Comparison of ENCODE assay signal across 26 cellular contexts in genomic region chrX:37863728-37864127, GRCh38. TPM values are rescaled to one million over a fixed set of nuclear protein-coding genes. Genes with fewer than 3 reads are reported as not detected.
"Had no signal": no experiment of that assay in that cellular context is flagged by ENCODE, and none has a peak within 500 bp of the region (broad histone marks: within the 10 kb centered on the region; RNA-seq: fewer than 3 reads in every experiment).

No MANE protein-coding gene starts in this region.

- H3K27me3 ChIP-seq: MG63, SJCRH30 had no signal

- ATAC-seq: activated CD4-positive, alpha-beta T cell treated with anti-CD3 and anti-CD28 coated beads for 36 hours; activated CD8-positive, alpha-beta T cell treated with anti-CD3 and anti-CD28 coated beads, Interleukin-2, amount 10 ng/mL, durations not matched to agents 7 days and 5 days; Panc1; Right ventricle myocardium inferior had no signal

- H3K4me3 ChIP-seq: breast epithelium, MG63, SJCRH30 had no signal

- DNase-seq: activated CD4-positive, alpha-beta T cell treated with anti-CD3 and anti-CD28 coated beads for 36 hours; activated CD8-positive, alpha-beta memory T cell treated with anti-CD3 and anti-CD28 coated beads, Interleukin-2, amount 50 U/mL, for 48 hours; activated CD8-positive, alpha-beta T cell treated with anti-CD3 and anti-CD28 coated beads, Interleukin-2, amount 10 ng/mL, durations not matched to agents 7 days and 5 days; activated effector memory CD4-positive, alpha-beta T cell treated with Interleukin-2 at 50 U/mL for 16 hours; activated naive CD4-positive, alpha-beta T cell; activated T-cell treated with anti-CD3 and anti-CD28 coated beads, Interleukin-2, amount 50 U/mL, for 1 hour; aorta; caudate nucleus; MG63; MV-4-11; NCI-H1092 treated with DMSO at 0.1 percent for 48 hours; NCI-H1417 treated with DMSO at 0.1 percent for 48 hours; NCI-H1694; NCI-H2029; NCI-H510A treated with DMSO at 0.1 percent for 48 hours; NCI-H69; NK-92 treated with Interleukin-12 subunit alpha and Interleukin-12 subunit beta, amount 100 ng/mL, for 24 hours; OCI-M1; RPMI8226; SJCRH30; SK-N-SH; T-helper 1 cell; WERI-Rb-1 had no signal

- H3K4me1 ChIP-seq: breast epithelium, SJCRH30 had no signal

- H3K9me3 ChIP-seq: breast epithelium, MG63, SJCRH30, SK-N-SH had no signal

- H3K36me3 ChIP-seq: breast epithelium, MG63, SJCRH30, WERI-Rb-1 had no signal

- H3K27ac ChIP-seq: breast epithelium, SJCRH30, WERI-Rb-1 had no signal

RNA-seq across cellular contexts. Expression of gene DYNLT3, which starts 16.4 kb away (rescaled TPM):
- total RNA-seq: SJCRH30 had no signal
